In the genomic region with DNA sequence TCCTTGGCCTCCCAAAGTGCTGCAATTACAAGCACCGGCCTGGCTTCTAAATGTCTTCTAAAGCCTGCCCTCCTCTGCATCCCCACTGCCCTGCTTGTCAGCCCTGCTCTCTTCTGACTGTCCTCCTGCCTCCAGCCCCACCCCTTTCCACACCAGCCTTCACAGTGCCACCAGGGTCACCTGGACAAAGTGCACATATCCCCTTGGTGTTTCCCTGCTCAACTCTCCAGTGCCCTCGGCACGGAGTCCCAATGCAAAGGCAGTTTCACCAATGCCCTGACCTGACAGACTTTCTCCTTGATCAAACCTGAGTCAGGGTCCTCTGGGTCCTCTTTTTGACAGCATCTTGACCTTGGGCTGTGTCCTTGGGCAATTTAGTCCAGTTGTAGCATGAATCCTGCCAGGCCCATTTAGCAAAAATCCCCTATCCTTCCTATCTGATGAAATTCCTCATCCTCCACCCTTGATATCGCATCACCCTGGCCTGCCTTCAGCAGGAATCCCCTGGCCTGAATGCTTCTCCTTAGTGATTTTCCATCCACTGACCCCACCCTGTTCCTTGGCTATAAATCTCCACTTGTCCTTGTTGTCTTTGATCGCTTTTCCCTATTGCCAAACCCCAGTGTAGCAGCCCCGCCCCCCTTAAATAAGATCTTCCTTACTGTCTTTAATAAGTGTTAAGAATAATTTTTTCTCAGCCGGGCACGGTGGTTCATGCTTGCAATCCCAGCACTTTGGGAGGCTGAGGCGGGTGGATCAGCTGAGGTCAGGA, we compare ENCODE assay signal across 14 cellular contexts. TPM values are rescaled to one million over a fixed set of nuclear protein-coding genes. Genes with fewer than 3 reads are reported as not detected.
"Had no signal": no experiment of that assay in that cellular context is flagged by ENCODE, and none has a peak within 500 bp of the region (broad histone marks: within the 10 kb centered on the region; RNA-seq: fewer than 3 reads in every experiment).

No MANE protein-coding gene starts in this region.

- H3K4me3 ChIP-seq: coronary artery, esophagus squamous epithelium, neural progenitor cell, ovary had no signal

- H3K36me3 ChIP-seq: esophagus squamous epithelium, neural progenitor cell, ovary, WERI-Rb-1 had no signal

- H3K27me3 ChIP-seq: esophagus squamous epithelium, foreskin keratinocyte, neural progenitor cell, ovary had no signal

- H3K9ac ChIP-seq: neural progenitor cell had no signal

- ATAC-seq: activated naive CD4-positive, alpha-beta T cell treated with anti-CD3 and anti-CD28 coated beads, Interleukin-2, amount 50 U/mL, for 72 hours; foreskin keratinocyte; stimulated activated effector memory CD8-positive, alpha-beta T cell treated with anti-CD3 and anti-CD28 coated beads, Interleukin-12 subunit alpha, Interleukin-12 subunit beta, amount 100 ng/mL, for 72 hours; T-helper 17 cell had no signal

- DNase-seq: activated CD4-positive, alpha-beta T cell treated with anti-CD3 and anti-CD28 coated beads, Interleukin-2, amount 50 U/mL, for 48 hours; activated effector memory CD4-positive, alpha-beta T cell treated with Interleukin-2 at 50 U/mL for 16 hours; activated T-cell treated with anti-CD3 and anti-CD28 coated beads, Interleukin-2, amount 50 U/mL, for 24 hours; amygdala; esophagus squamous epithelium; foreskin keratinocyte; midbrain; ovary; T-helper 17 cell; WERI-Rb-1 had no signal

- H3K9me3 ChIP-seq: esophagus squamous epithelium, ovary had no signal

- H3K27ac ChIP-seq: foreskin keratinocyte, neural progenitor cell, ovary, WERI-Rb-1 had no signal

RNA-seq across cellular contexts. Expression of a gene that starts 42.7 kb away (rescaled TPM):
- total RNA-seq: T-helper 17 cell had no signal
